27 cellular contexts compared by ENCODE assay signal in genomic region chr22:41891407-41891806, GRCh38. TPM values are rescaled to one million over a fixed set of nuclear protein-coding genes. Genes with fewer than 3 reads are reported as not detected.
"Had no signal": no experiment of that assay in that cellular context is flagged by ENCODE, and none has a peak within 500 bp of the region (broad histone marks: within the 10 kb centered on the region; RNA-seq: fewer than 3 reads in every experiment).

No MANE protein-coding gene starts in this region.

- H3K4me3 ChIP-seq: esophagus muscularis mucosa, sigmoid colon, SK-N-MC, upper lobe of right lung had no signal

- H3K4me1 ChIP-seq: sigmoid colon, upper lobe of right lung had no signal

- ATAC-seq: activated CD8-positive, alpha-beta memory T cell treated with anti-CD3 and anti-CD28 coated beads, Interleukin-2, amount 10 ng/mL, durations not matched to agents 7 days and 5 days; activated CD8-positive, alpha-beta T cell treated with anti-CD3 and anti-CD28 coated beads for 36 hours; activated naive CD8-positive, alpha-beta T cell treated with anti-CD3 and anti-CD28 coated beads, Interleukin-2, amount 50 U/mL, for 24 hours; T-helper 17 cell; upper lobe of right lung had no signal

- DNase-seq: activated CD4-positive, alpha-beta T cell treated with anti-CD3 and anti-CD28 coated beads, Interleukin-2, amount 10 ng/mL, durations not matched to agents 7 days and 5 days; activated CD8-positive, alpha-beta memory T cell treated with anti-CD3 and anti-CD28 coated beads, Interleukin-2, amount 10 ng/mL, durations not matched to agents 7 days and 5 days; activated CD8-positive, alpha-beta T cell treated with anti-CD3 and anti-CD28 coated beads for 36 hours; activated gamma-delta T cell; activated naive CD4-positive, alpha-beta T cell treated with anti-CD3 and anti-CD28 coated beads, Interleukin-2, amount 50 U/mL, for 16 hours; activated naive CD8-positive, alpha-beta T cell treated with anti-CD3 and anti-CD28 coated beads, Interleukin-2, amount 50 U/mL, for 24 hours; activated T-cell treated with anti-CD3 and anti-CD28 coated beads for 4 hours; aorta; effector memory CD4-positive, alpha-beta T cell; nucleus accumbens; sigmoid colon; stimulated activated CD4-positive, alpha-beta T cell treated with anti-CD3 and anti-CD28 coated beads, Interleukin-2, amount 100 ng/mL, for 48 hours; stimulated activated CD8-positive, alpha-beta memory T cell treated with anti-CD3 and anti-CD28 coated beads, Interleukin-4, amount 100 ng/mL, for 48 hours; stimulated activated naive CD4-positive, alpha-beta T cell treated with Interleukin-2 at 50 U/mL for 16 hours; SW 1271; T-helper 17 cell; upper lobe of right lung had no signal

- H3K27ac Mint-ChIP-seq: activated CD4-positive, alpha-beta T cell treated with anti-CD3 and anti-CD28 coated beads, Interleukin-2, amount 10 ng/mL, durations not matched to agents 7 days and 5 days; activated CD8-positive, alpha-beta memory T cell treated with anti-CD3 and anti-CD28 coated beads, Interleukin-2, amount 10 ng/mL, durations not matched to agents 7 days and 5 days; activated CD8-positive, alpha-beta T cell treated with anti-CD3 and anti-CD28 coated beads for 36 hours; activated naive CD8-positive, alpha-beta T cell treated with anti-CD3 and anti-CD28 coated beads, Interleukin-2, amount 50 U/mL, for 24 hours; activated T-helper 1 cell treated with anti-CD3 and anti-CD28 coated beads, Interleukin-12 subunit alpha, Interleukin-12 subunit beta, Interleukin-2, Interleukin-4 antibody, amounts not matched to agents 30 ng/mL and 10 ng/mL and 1 ng/mL, durations not matched to agents 14 hours and 24 hours and 36 hours; T-helper 17 cell had no signal

- H3K9me3 ChIP-seq: esophagus muscularis mucosa, sigmoid colon, upper lobe of right lung had no signal

- H3K4me1 Mint-ChIP-seq: activated CD4-positive, alpha-beta T cell treated with anti-CD3 and anti-CD28 coated beads, Interleukin-2, amount 10 ng/mL, durations not matched to agents 7 days and 5 days; activated naive CD8-positive, alpha-beta T cell treated with anti-CD3 and anti-CD28 coated beads, Interleukin-2, amount 50 U/mL, for 24 hours; brain; central memory CD8-positive, alpha-beta T cell; T-helper 17 cell had no signal

- H3K27ac ChIP-seq: esophagus muscularis mucosa, sigmoid colon, SK-N-MC, upper lobe of right lung had no signal

- H3K27me3 ChIP-seq: esophagus muscularis mucosa, sigmoid colon, upper lobe of right lung had no signal

- H3K27me3 Mint-ChIP-seq: activated CD4-positive, alpha-beta T cell treated with anti-CD3 and anti-CD28 coated beads, Interleukin-2, amount 10 ng/mL, durations not matched to agents 7 days and 5 days; activated CD8-positive, alpha-beta memory T cell treated with anti-CD3 and anti-CD28 coated beads, Interleukin-2, amount 10 ng/mL, durations not matched to agents 7 days and 5 days; activated CD8-positive, alpha-beta T cell treated with anti-CD3 and anti-CD28 coated beads for 36 hours; activated naive CD8-positive, alpha-beta T cell treated with anti-CD3 and anti-CD28 coated beads, Interleukin-2, amount 50 U/mL, for 24 hours; central memory CD8-positive, alpha-beta T cell; T-helper 17 cell had no signal

- H3K9me3 Mint-ChIP-seq: activated CD4-positive, alpha-beta T cell treated with anti-CD3 and anti-CD28 coated beads, Interleukin-2, amount 10 ng/mL, durations not matched to agents 7 days and 5 days; activated CD8-positive, alpha-beta T cell treated with anti-CD3 and anti-CD28 coated beads for 36 hours; activated naive CD8-positive, alpha-beta T cell treated with anti-CD3 and anti-CD28 coated beads, Interleukin-2, amount 50 U/mL, for 24 hours; activated T-helper 1 cell treated with anti-CD3 and anti-CD28 coated beads, Interleukin-12 subunit alpha, Interleukin-12 subunit beta, Interleukin-2, Interleukin-4 antibody, amounts not matched to agents 30 ng/mL and 10 ng/mL and 1 ng/mL, durations not matched to agents 14 hours and 24 hours and 36 hours; brain; central memory CD8-positive, alpha-beta T cell had no signal

- H3K4me3 Mint-ChIP-seq: activated CD4-positive, alpha-beta T cell treated with anti-CD3 and anti-CD28 coated beads, Interleukin-2, amount 10 ng/mL, durations not matched to agents 7 days and 5 days; activated CD8-positive, alpha-beta memory T cell treated with anti-CD3 and anti-CD28 coated beads, Interleukin-2, amount 10 ng/mL, durations not matched to agents 7 days and 5 days; activated CD8-positive, alpha-beta T cell treated with anti-CD3 and anti-CD28 coated beads for 36 hours; activated naive CD8-positive, alpha-beta T cell treated with anti-CD3 and anti-CD28 coated beads, Interleukin-2, amount 50 U/mL, for 24 hours; activated T-helper 1 cell treated with anti-CD3 and anti-CD28 coated beads, Interleukin-12 subunit alpha, Interleukin-12 subunit beta, Interleukin-2, Interleukin-4 antibody, amounts not matched to agents 30 ng/mL and 10 ng/mL and 1 ng/mL, durations not matched to agents 14 hours and 24 hours and 36 hours; brain; central memory CD8-positive, alpha-beta T cell; T-helper 17 cell had no signal

RNA-seq across cellular contexts. Expression of gene SHISA8, which starts 23.5 kb away (rescaled TPM):
- total RNA-seq: activated CD4-positive, alpha-beta T cell treated with anti-CD3 and anti-CD28 coated beads, Interleukin-2, amount 10 ng/mL, durations not matched to agents 7 days and 5 days; aorta; dermis microvascular lymphatic vessel endothelial cell; frontal cortex; liver; sigmoid colon; subcutaneous adipose tissue; upper lobe of right lung had no signal
- polyA plus RNA-seq: aorta, keratinocyte, liver had no signal

RNA-seq across cellular contexts. Expression of gene TNFRSF13C, which starts 35.2 kb away (rescaled TPM):
- total RNA-seq: sigmoid colon, subcutaneous adipose tissue had no signal
- polyA plus RNA-seq: aorta had no signal

RNA-seq across cellular contexts. Expression of gene CENPM, which starts 55.5 kb away (rescaled TPM):
- total RNA-seq: esophagus muscularis mucosa had no signal
